14 cellular contexts compared by ENCODE assay signal in genomic region chr19:54937926-54938325, GRCh38.
DNase-seq lines count a peak whose midpoint lies in the region; ATAC-seq and TF ChIP-seq lines count a peak whose summit lies in the region.
"Had no signal": no experiment of that assay in that cellular context is flagged by ENCODE, and none has a peak within 500 bp of the region (broad histone marks: within the 10 kb centered on the region; RNA-seq: fewer than 3 reads in every experiment).

No MANE protein-coding gene starts in this region.

- H3K27me3 ChIP-seq in iPS-15b (ENCODE audit: control insufficient read depth, insufficient read depth, low read length): no peaks in the 10 kb centered on the region
- H3K27me3 ChIP-seq: testis had no signal

- H3K4me3 ChIP-seq in iPS-15b (ENCODE audit: low read depth, low read length): no peak overlapping the region
- H3K4me3 ChIP-seq: esophagus squamous epithelium, lower lobe of right lung, testis had no signal

- in situ Hi-C loops in GM13976 (cut with MboI; ENCODE audit: low sequenced_read_pairs, unreplicated experiment): no loop called here

- H3K9ac ChIP-seq in iPS-15b (ENCODE audit: low read depth, low read length): peak overlapping the region; percentile 24

- ATAC-seq in GM18858 (IDR thresholded peaks at IDR 0.05; ENCODE audit: unreplicated experiment): no peak
- no peak for ATAC-seq in HG03045 (IDR thresholded peaks at IDR 0.05; ENCODE audit: unreplicated experiment)
- ATAC-seq: lower lobe of right lung had no signal

- H3K36me3 ChIP-seq in iPS-15b (ENCODE audit: control insufficient read depth, insufficient read depth, low read length): peaks cover 6% of the 10 kb centered on the region
- H3K36me3 ChIP-seq: esophagus squamous epithelium, lower lobe of right lung had no signal

- DNase-seq in GM13976 (ENCODE audit: low spot score): peak; percentile 75
- DNase-seq in GM20000 (ENCODE audit: low spot score): peak; percentile 87
- DNase-seq in NAMALWA (ENCODE audit: low spot score): peak; percentile 57
- DNase-seq in activated effector memory CD4-positive, alpha-beta T cell treated with Interleukin-2 at 50 U/mL for 16 hours: no peak
- DNase-seq: amniotic stem cell, Caco-2, cortex of kidney, esophagus squamous epithelium, lower lobe of right lung, small intestine, testis had no signal

- H3K9me3 ChIP-seq in iPS-15b (ENCODE audit: control insufficient read depth, insufficient read depth, low read length): no peaks in the 10 kb centered on the region
- H3K9me3 ChIP-seq: Caco-2, esophagus squamous epithelium, lower lobe of right lung, testis had no signal

- TF ChIP-seq CTCF in GM13976 (IDR thresholded peaks at IDR 0.05; ENCODE audit: borderline replicate concordance, control extremely low read depth, extremely low read depth, insufficient read depth, missing control alignments): no peak
- TF ChIP-seq CTCF in GM20000 (IDR thresholded peaks at IDR 0.05; ENCODE audit: extremely low read depth, missing control alignments): no peak

- peaks cover 2% of the 10 kb centered on the region for H3K4me1 ChIP-seq in iPS-15b (ENCODE audit: control insufficient read depth, insufficient read depth, low read length)
- H3K4me1 ChIP-seq: Caco-2, esophagus squamous epithelium, lower lobe of right lung, testis had no signal
